In the genomic region with DNA sequence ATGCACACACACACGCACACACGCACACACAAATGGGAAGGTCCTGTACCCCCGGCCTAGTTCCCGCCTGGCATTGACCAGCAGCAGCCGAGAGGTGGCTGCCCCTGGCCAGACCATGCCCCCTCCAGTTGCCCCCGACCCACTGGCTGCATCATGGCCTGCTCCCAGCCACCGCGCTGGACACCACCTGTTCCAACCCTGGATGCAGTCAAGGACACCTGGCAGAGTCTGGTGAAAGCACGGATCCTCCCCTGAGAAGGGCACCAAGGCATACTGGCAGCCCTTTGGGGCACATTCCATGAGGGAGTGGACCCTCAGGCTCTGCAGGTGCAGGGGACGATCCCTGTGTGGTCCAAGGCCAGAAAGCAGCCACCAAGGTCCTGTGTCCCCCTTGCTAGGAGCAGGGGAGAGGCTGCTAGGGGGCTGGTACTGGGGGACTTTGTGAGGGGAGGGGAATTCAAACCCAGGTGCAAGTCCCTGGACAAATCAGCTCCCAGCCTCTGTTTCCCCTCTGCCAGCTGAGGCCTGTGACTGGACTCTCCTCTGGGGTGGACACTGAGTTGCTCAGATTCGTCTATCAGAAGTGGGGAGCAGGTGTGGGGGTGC, we compare ENCODE assay signal across 32 cellular contexts. TPM values are rescaled to one million over a fixed set of nuclear protein-coding genes. Genes with fewer than 3 reads are reported as not detected.
A peak's percentile ranks its signal among the peaks of the same experiment; 100 is the strongest.
DNase-seq lines count a peak whose midpoint lies in the region; ATAC-seq and TF ChIP-seq lines count a peak whose summit lies in the region.
"Had no signal": no experiment of that assay in that cellular context is flagged by ENCODE, and none has a peak within 500 bp of the region (broad histone marks: within the 10 kb centered on the region; RNA-seq: fewer than 3 reads in every experiment).

No MANE protein-coding gene starts in this region.

- H3K4me2 ChIP-seq in BLaER1 = peak overlapping the region; percentile 97; the same call in 1 of the 2 replicates
- H3K4me2 ChIP-seq: GM23338, SK-N-SH had no signal

- no peak for TF ChIP-seq CTCF in coronary artery (IDR thresholded peaks at IDR 0.05)
- TF ChIP-seq CTCF in osteocyte (IDR thresholded peaks at IDR 0.05) = no peak

- CTCF ChIA-PET in activated CD8-positive, alpha-beta memory T cell treated with anti-CD3 and anti-CD28 coated beads, Interleukin-2, amount 10 ng/mL, durations not matched to agents 7 days and 5 days (lab: Charles Lee) = no interaction called here

- no peak overlapping the region for H3K27ac Mint-ChIP-seq in activated CD8-positive, alpha-beta memory T cell treated with anti-CD3 and anti-CD28 coated beads, Interleukin-2, amount 10 ng/mL, durations not matched to agents 7 days and 5 days
- H3K27ac Mint-ChIP-seq in osteocyte (ENCODE audit: unreplicated experiment) = no peak overlapping the region
- H3K27ac Mint-ChIP-seq: activated naive CD8-positive, alpha-beta T cell treated with anti-CD3 and anti-CD28 coated beads, Interleukin-2, amount 50 U/mL, for 24 hours; CD4-positive, alpha-beta T cell; GM23338; nephron progenitor cell; T-helper 1 cell treated with Interleukin-12 subunit alpha and Interleukin-12 subunit beta and Interleukin-4 antibody, amounts not matched to agents 30 μg/mL and 1 μg/mL, for 36 hours had no signal

- H3K36me3 ChIP-seq in BLaER1 = no peaks in the 10 kb centered on the region
- H3K36me3 ChIP-seq: thoracic aorta had no signal

- no peak for ATAC-seq in activated CD8-positive, alpha-beta memory T cell treated with anti-CD3 and anti-CD28 coated beads, Interleukin-2, amount 10 ng/mL, durations not matched to agents 7 days and 5 days
- ATAC-seq: activated naive CD8-positive, alpha-beta T cell treated with anti-CD3 and anti-CD28 coated beads, Interleukin-2, amount 50 U/mL, for 24 hours; GM12878; GM23338; mucosa of descending colon had no signal

- H3K9me3 Mint-ChIP-seq in activated CD8-positive, alpha-beta memory T cell treated with anti-CD3 and anti-CD28 coated beads, Interleukin-2, amount 10 ng/mL, durations not matched to agents 7 days and 5 days (ENCODE audit: low read depth) = no peaks in the 10 kb centered on the region
- no peaks in the 10 kb centered on the region for H3K9me3 Mint-ChIP-seq in osteocyte (ENCODE audit: unreplicated experiment)
- H3K9me3 Mint-ChIP-seq: activated naive CD8-positive, alpha-beta T cell treated with anti-CD3 and anti-CD28 coated beads, Interleukin-2, amount 50 U/mL, for 24 hours; CD4-positive, alpha-beta T cell; central memory CD8-positive, alpha-beta T cell; GM23338; nephron progenitor cell; T-helper 1 cell treated with Interleukin-12 subunit alpha and Interleukin-12 subunit beta and Interleukin-4 antibody, amounts not matched to agents 30 μg/mL and 1 μg/mL, for 36 hours had no signal

- H3K36me3 Mint-ChIP-seq in activated CD8-positive, alpha-beta memory T cell treated with anti-CD3 and anti-CD28 coated beads, Interleukin-2, amount 10 ng/mL, durations not matched to agents 7 days and 5 days = no peaks in the 10 kb centered on the region
- no peaks in the 10 kb centered on the region for H3K36me3 Mint-ChIP-seq in osteocyte (ENCODE audit: unreplicated experiment)

- H3K9ac ChIP-seq in BLaER1 = no peak overlapping the region
- H3K9ac ChIP-seq: parathyroid adenoma, SK-N-SH had no signal

- no peaks in the 10 kb centered on the region for H3K27me3 ChIP-seq in BLaER1

- no peak overlapping the region for H3K4me3 ChIP-seq in BLaER1
- H3K4me3 ChIP-seq in coronary artery = no peak overlapping the region
- H3K4me3 ChIP-seq: GM12878, GM23338, lung, mucosa of descending colon, thoracic aorta had no signal

- no peaks in the 10 kb centered on the region for H3K27me3 Mint-ChIP-seq in activated CD8-positive, alpha-beta memory T cell treated with anti-CD3 and anti-CD28 coated beads, Interleukin-2, amount 10 ng/mL, durations not matched to agents 7 days and 5 days
- no peaks in the 10 kb centered on the region for H3K27me3 Mint-ChIP-seq in osteocyte (ENCODE audit: unreplicated experiment)
- H3K27me3 Mint-ChIP-seq: activated naive CD8-positive, alpha-beta T cell treated with anti-CD3 and anti-CD28 coated beads, Interleukin-2, amount 50 U/mL, for 24 hours; CD4-positive, alpha-beta T cell; central memory CD8-positive, alpha-beta T cell had no signal

- H3K9me3 ChIP-seq in BLaER1 = no peaks in the 10 kb centered on the region
- H3K9me3 ChIP-seq: mucosa of descending colon, SK-N-SH, thoracic aorta had no signal

- peaks cover 5% of the 10 kb centered on the region for H3K4me1 Mint-ChIP-seq in activated CD8-positive, alpha-beta memory T cell treated with anti-CD3 and anti-CD28 coated beads, Interleukin-2, amount 10 ng/mL, durations not matched to agents 7 days and 5 days
- peaks cover 4% of the 10 kb centered on the region for H3K4me1 Mint-ChIP-seq in osteocyte (ENCODE audit: unreplicated experiment)
- H3K4me1 Mint-ChIP-seq: central memory CD8-positive, alpha-beta T cell had no signal

- peaks cover 99% of the 10 kb centered on the region for H3K4me1 ChIP-seq in BLaER1
- H3K4me1 ChIP-seq: parathyroid adenoma had no signal

- H3K4me3 Mint-ChIP-seq in activated CD8-positive, alpha-beta memory T cell treated with anti-CD3 and anti-CD28 coated beads, Interleukin-2, amount 10 ng/mL, durations not matched to agents 7 days and 5 days = no peak overlapping the region
- H3K4me3 Mint-ChIP-seq in osteocyte (ENCODE audit: unreplicated experiment) = no peak overlapping the region
- H3K4me3 Mint-ChIP-seq: activated naive CD8-positive, alpha-beta T cell treated with anti-CD3 and anti-CD28 coated beads, Interleukin-2, amount 50 U/mL, for 24 hours; CD4-positive, alpha-beta T cell; central memory CD8-positive, alpha-beta T cell; GM23338; nephron progenitor cell; T-helper 1 cell treated with Interleukin-12 subunit alpha and Interleukin-12 subunit beta and Interleukin-4 antibody, amounts not matched to agents 30 μg/mL and 1 μg/mL, for 36 hours had no signal

- DNase-seq in activated CD8-positive, alpha-beta memory T cell treated with anti-CD3 and anti-CD28 coated beads, Interleukin-2, amount 10 ng/mL, durations not matched to agents 7 days and 5 days = peak; percentile 32
- no peak for DNase-seq in activated CD8-positive, alpha-beta memory T cell treated with anti-CD3 and anti-CD28 coated beads for 24 hours
- peak; percentile 61 for DNase-seq in coronary artery (ENCODE audit: low spot score)
- DNase-seq in osteocyte (ENCODE audit: extremely low spot score, unreplicated experiment) = peak; percentile 81
- no peak for DNase-seq in NCI-H1105 (lab: John Stamatoyannopoulos, UW)
- no peak for DNase-seq in NCI-H1092 treated with DMSO at 0.1 percent for 48 hours (lab: John Stamatoyannopoulos, UW)
- no peak for DNase-seq in hypothalamus (lab: John Stamatoyannopoulos, UW)
- DNase-seq: activated CD4-positive, CD25-positive, alpha-beta regulatory T cell treated with anti-CD3 and anti-CD28 coated beads, Interleukin-2, amount 50 U/mL, for 72 hours; activated naive CD8-positive, alpha-beta T cell treated with anti-CD3 and anti-CD28 coated beads, Interleukin-2, amount 50 U/mL, for 24 hours; kidney glomerular epithelial cell; mucosa of descending colon; NCI-H146; NCI-H2107; NCI-H446; NCI-H82; nephron progenitor cell; stimulated activated CD4-positive, alpha-beta T cell treated with anti-CD3 and anti-CD28 coated beads, Interleukin-12 subunit alpha, Interleukin-12 subunit beta, amount 100 ng/mL, for 4 hours; stimulated activated CD4-positive, alpha-beta T cell treated with anti-CD3 and anti-CD28 coated beads, Interleukin-4, amount 100 ng/mL, for 4 hours; stimulated activated naive CD4-positive, alpha-beta T cell had no signal

- H3K27ac ChIP-seq in BLaER1 = no peak overlapping the region
- H3K27ac ChIP-seq in coronary artery = no peak overlapping the region
- H3K27ac ChIP-seq: HL-60, parathyroid adenoma, RWPE1, thoracic aorta had no signal

- no peaks in the 10 kb centered on the region for H4K20me1 ChIP-seq in BLaER1

RNA-seq across cellular contexts. Expression of gene ESPNL, which starts 3.4 kb away (rescaled TPM):
- under 1 TPM in 1 of 2 experiments, not detected in 1; 0.05 TPM for total RNA-seq in activated CD8-positive, alpha-beta memory T cell treated with anti-CD3 and anti-CD28 coated beads, Interleukin-2, amount 10 ng/mL, durations not matched to agents 7 days and 5 days
- total RNA-seq in osteocyte = not detected in 2 replicates
- total RNA-seq: A172; CD4-positive, alpha-beta T cell had no signal

RNA-seq across cellular contexts. Expression of gene KLHL30, which starts 34.9 kb away (rescaled TPM):
- not detected for total RNA-seq in activated CD8-positive, alpha-beta memory T cell treated with anti-CD3 and anti-CD28 coated beads, Interleukin-2, amount 10 ng/mL, durations not matched to agents 7 days and 5 days
- 1.0 and 1.2 TPM in 2 replicates for total RNA-seq in osteocyte
- total RNA-seq: CD4-positive, alpha-beta T cell; GM12878 had no signal

RNA-seq across cellular contexts. Expression of gene SCLY, which starts 42.8 kb away (rescaled TPM):
- total RNA-seq in activated CD8-positive, alpha-beta memory T cell treated with anti-CD3 and anti-CD28 coated beads, Interleukin-2, amount 10 ng/mL, durations not matched to agents 7 days and 5 days = 10 to 100 TPM; 29.1 to 53.8 TPM
- 22.1 and 22.5 TPM in 2 replicates for total RNA-seq in osteocyte

RNA-seq across cellular contexts. Expression of gene ERFE, which starts 55.2 kb away (rescaled TPM):
- not detected for total RNA-seq in activated CD8-positive, alpha-beta memory T cell treated with anti-CD3 and anti-CD28 coated beads, Interleukin-2, amount 10 ng/mL, durations not matched to agents 7 days and 5 days
- 1.0 and 1.2 TPM in 2 replicates for total RNA-seq in osteocyte
- total RNA-seq: CD4-positive, alpha-beta T cell; GM12878 had no signal

Comparison
In these comparisons a context has a peak if more than half of its experiments do, and no peak if none do; other contexts are left out.
1. DNase-seq: peak in activated CD8-positive, alpha-beta memory T cell treated with anti-CD3 and anti-CD28 coated beads, Interleukin-2, amount 10 ng/mL, durations not matched to agents 7 days and 5 days (single experiment), coronary artery (single experiment) and osteocyte (single experiment); none in activated CD8-positive, alpha-beta memory T cell treated with anti-CD3 and anti-CD28 coated beads for 24 hours (single experiment), NCI-H1105 (single experiment), NCI-H1092 treated with DMSO at 0.1 percent for 48 hours (single experiment) and hypothalamus (0 of 51).